ENCODE assay signal across 17 cellular contexts in genomic region chr15:67736810-67737209, GRCh38.
DNase-seq lines count a peak whose midpoint lies in the region; ATAC-seq and TF ChIP-seq lines count a peak whose summit lies in the region.
"Had no signal": no experiment of that assay in that cellular context is flagged by ENCODE, and none has a peak within 500 bp of the region (broad histone marks: within the 10 kb centered on the region; RNA-seq: fewer than 3 reads in every experiment).

No MANE protein-coding gene starts in this region.

- H3K27ac ChIP-seq in RWPE2 (ENCODE audit: poor library complexity, severe bottlenecking), result no peak overlapping the region
- no peak overlapping the region for H3K27ac ChIP-seq in PC-9
- H3K27ac ChIP-seq: HL-60 had no signal

- H3K27me3 ChIP-seq in RWPE2 (ENCODE audit: insufficient read depth, poor library complexity, severe bottlenecking) (no peaks in the 10 kb centered on the region), PC-9 (ENCODE audit: insufficient read depth, low read depth) (no peaks in the 10 kb centered on the region)

- CTCF ChIA-PET in PC-9 (lab: Charles Lee), result no interaction called here

- no peak for DNase-seq in activated naive CD8-positive, alpha-beta T cell treated with anti-CD3 and anti-CD28 coated beads for 36 hours
- DNase-seq in activated naive CD8-positive, alpha-beta T cell treated with anti-CD3 and anti-CD28 coated beads, Interleukin-2, amount 50 U/mL, for 24 hours, result no peak
- DNase-seq in RWPE2 (ENCODE audit: low spot score), result no peak
- DNase-seq in fibroblast of mammary gland (ENCODE audit: low read depth), result peak; percentile 35
- DNase-seq in NCI-H345 treated with DMSO at 0.1 percent for 48 hours (lab: John Stamatoyannopoulos, UW; ENCODE audit: unreplicated experiment), result no peak
- DNase-seq in left ventricle myocardium superior, result no peak
- no peak for DNase-seq in PC-9
- DNase-seq: C1 segment of cervical spinal cord, DMS79 treated with DMSO at 0.1 percent for 48 hours, KBM-7, NCI-H1092, NCI-H2081 treated with DMSO at 0.1 percent for 48 hours, NCI-H526 treated with DMSO at 0.1 percent for 48 hours, SK-N-SH had no signal

- BruUV-seq in PC-9 (replicated peaks; lab: Mats Ljungman, UMichigan), result no TSS peak

- POLR2A ChIA-PET in PC-9 (lab: Charles Lee; ENCODE audit: unreplicated experiment), result interaction anchor here (0.5 kb wide), 1 partner anchor 17 kb away, joined by 4 read pairs; no protein-coding TSS in a partner anchor

- no peak overlapping the region for H3K4me3 ChIP-seq in RWPE2 (ENCODE audit: severe bottlenecking)
- no peak overlapping the region for H3K4me3 ChIP-seq in fibroblast of mammary gland (ENCODE audit: control insufficient read depth, low read depth, low read length)
- no peak overlapping the region for H3K4me3 ChIP-seq in PC-9
- H3K4me3 ChIP-seq: HAP-1 had no signal

- H3K36me3 ChIP-seq in RWPE2 (ENCODE audit: low read depth), result no peaks in the 10 kb centered on the region
- H3K36me3 ChIP-seq in PC-9 (ENCODE audit: low read depth), result no peaks in the 10 kb centered on the region
- H3K36me3 ChIP-seq: HAP-1 had no signal

- ATAC-seq in activated naive CD8-positive, alpha-beta T cell treated with anti-CD3 and anti-CD28 coated beads, Interleukin-2, amount 50 U/mL, for 24 hours, result no peak
- peak; percentile 62; the same call in 2 of the 3 replicates for ATAC-seq in RWPE2 (ENCODE audit: low read depth)
- ATAC-seq in HG03135 (IDR thresholded peaks at IDR 0.05; ENCODE audit: unreplicated experiment), result no peak
- ATAC-seq in left ventricle myocardium superior, result no peak

- peaks cover 7% of the 10 kb centered on the region for H3K36me3 Mint-ChIP-seq in activated naive CD8-positive, alpha-beta T cell treated with anti-CD3 and anti-CD28 coated beads for 36 hours
- H3K36me3 Mint-ChIP-seq in activated naive CD8-positive, alpha-beta T cell treated with anti-CD3 and anti-CD28 coated beads, Interleukin-2, amount 50 U/mL, for 24 hours (ENCODE audit: low read depth), result peaks cover 2% of the 10 kb centered on the region

- TF ChIP-seq CTCF in RWPE2 (IDR thresholded peaks at IDR 0.05; ENCODE audit: poor library complexity, severe bottlenecking) (no peak), fibroblast of mammary gland (conservative IDR thresholded peaks at IDR 0.05; ENCODE audit: control insufficient read depth, insufficient read depth, low read depth, low read length) (no peak), PC-9 (conservative IDR thresholded peaks at IDR 0.05) (no peak)

- no peaks in the 10 kb centered on the region for H4K20me1 ChIP-seq in PC-9 (ENCODE audit: insufficient read depth)

- H3K4me1 Mint-ChIP-seq in activated naive CD8-positive, alpha-beta T cell treated with anti-CD3 and anti-CD28 coated beads for 36 hours, result peaks cover 27% of the 10 kb centered on the region
- peaks cover 22% of the 10 kb centered on the region for H3K4me1 Mint-ChIP-seq in activated naive CD8-positive, alpha-beta T cell treated with anti-CD3 and anti-CD28 coated beads, Interleukin-2, amount 50 U/mL, for 24 hours

- H3K9me2 ChIP-seq in PC-9 (ENCODE audit: insufficient read depth), result no peaks in the 10 kb centered on the region
- H3K9me2 ChIP-seq: SK-N-SH had no signal

- H2AFZ ChIP-seq in PC-9, result no peak overlapping the region

- no peaks in the 10 kb centered on the region for H3K27me3 Mint-ChIP-seq in activated naive CD8-positive, alpha-beta T cell treated with anti-CD3 and anti-CD28 coated beads for 36 hours
- H3K27me3 Mint-ChIP-seq in activated naive CD8-positive, alpha-beta T cell treated with anti-CD3 and anti-CD28 coated beads, Interleukin-2, amount 50 U/mL, for 24 hours, result no peaks in the 10 kb centered on the region

- H3K4me1 ChIP-seq in RWPE2 (ENCODE audit: insufficient read depth, poor library complexity, severe bottlenecking), result no peaks in the 10 kb centered on the region
- no peaks in the 10 kb centered on the region for H3K4me1 ChIP-seq in PC-9 (replicated peaks; ENCODE audit: insufficient read depth)

- intact Hi-C loops in left ventricle myocardium superior (cut with micrococcal nuclease), result no loop called here
- intact Hi-C loops in PC-9 (cut with micrococcal nuclease; ENCODE audit: unreplicated experiment), result no loop called here

- peak overlapping the region; percentile 9 for H3K27ac Mint-ChIP-seq in activated naive CD8-positive, alpha-beta T cell treated with anti-CD3 and anti-CD28 coated beads for 36 hours
- H3K27ac Mint-ChIP-seq in activated naive CD8-positive, alpha-beta T cell treated with anti-CD3 and anti-CD28 coated beads, Interleukin-2, amount 50 U/mL, for 24 hours, result no peak overlapping the region

- H3K4me3 Mint-ChIP-seq in activated naive CD8-positive, alpha-beta T cell treated with anti-CD3 and anti-CD28 coated beads for 36 hours, result no peak overlapping the region
- H3K4me3 Mint-ChIP-seq in activated naive CD8-positive, alpha-beta T cell treated with anti-CD3 and anti-CD28 coated beads, Interleukin-2, amount 50 U/mL, for 24 hours, result no peak overlapping the region

- no peaks in the 10 kb centered on the region for H3K9me3 Mint-ChIP-seq in activated naive CD8-positive, alpha-beta T cell treated with anti-CD3 and anti-CD28 coated beads for 36 hours
- no peaks in the 10 kb centered on the region for H3K9me3 Mint-ChIP-seq in activated naive CD8-positive, alpha-beta T cell treated with anti-CD3 and anti-CD28 coated beads, Interleukin-2, amount 50 U/mL, for 24 hours

- H3K79me2 ChIP-seq in PC-9 (ENCODE audit: low read depth), result no peaks in the 10 kb centered on the region

- no peaks in the 10 kb centered on the region for H3F3A ChIP-seq in PC-9 (ENCODE audit: insufficient read depth, low read depth)

- no peak overlapping the region for H3K4me2 ChIP-seq in PC-9
- H3K4me2 ChIP-seq: SK-N-SH had no signal

- no peaks in the 10 kb centered on the region for H3K9me3 ChIP-seq in RWPE2 (ENCODE audit: severe bottlenecking)
- no peaks in the 10 kb centered on the region for H3K9me3 ChIP-seq in PC-9 (ENCODE audit: insufficient read depth, low read depth)
- H3K9me3 ChIP-seq: HAP-1, SK-N-SH had no signal
